ENCODE assay signal across 1 cellular context in genomic region chr3:196207833-196208607, GRCh38.
TF ChIP-seq lines count a peak whose summit lies in the region.

No MANE protein-coding gene starts in this region.

TF ChIP-seq in K562, 482 proteins besides CTCF, POLR2A, EP300 and RAD21 (continued from another document and continues in another):
- TF ChIP-seq ZNF253 (CRISPR knock-in tag; conservative IDR thresholded peaks at IDR 0.05) (no peak), HDAC1 (IDR thresholded peaks at IDR 0.05) (peak in 1 of 2 experiments; percentile 55; a peak in 2 of 4 replicates), CCNT2 (IDR thresholded peaks at IDR 0.05; ENCODE audit: borderline replicate concordance, extremely low read depth, insufficient read length, low read depth, low read length) (no peak), CHAMP1 (IDR thresholded peaks at IDR 0.05) (no peak), POLR3A (IDR thresholded peaks at IDR 0.05; ENCODE audit: borderline replicate concordance, extremely low read depth, insufficient read depth, insufficient read length) (no peak), DPF2 (IDR thresholded peaks at IDR 0.05) (0 out of 2 replicates have a peak, but pooled peaks have one; percentile 30), SUPT5H (IDR thresholded peaks at IDR 0.05) (peak; percentile 55; the same call in 1 of the 2 replicates), CHD1 (IDR thresholded peaks at IDR 0.05; ENCODE audit: low read length) (peak; percentile 84), MYNN (IDR thresholded peaks at IDR 0.05) (no peak), MYNN (CRISPR knock-in tag; IDR thresholded peaks at IDR 0.05) (no peak), ZNF324 (CRISPR knock-in tag; IDR thresholded peaks at IDR 0.05) (no peak), UBTF (IDR thresholded peaks at IDR 0.05; ENCODE audit: borderline replicate concordance in 1 of 2, low read depth in 2 of 2, low read length in 2 of 2) (no peak), PHF8 (IDR thresholded peaks at IDR 0.05; ENCODE audit: borderline replicate concordance, low read length) (peak; percentile 40; the same call in 1 of the 2 replicates), ASH1L (IDR thresholded peaks at IDR 0.05; ENCODE audit: borderline replicate concordance, low read depth, partially characterized antibody) (no peak), LCOR (CRISPR knock-in tag; IDR thresholded peaks at IDR 0.05) (peak; percentile 53; the same call in 1 of the 2 replicates), ZNF75A (CRISPR knock-in tag; IDR thresholded peaks at IDR 0.05) (no peak), MAFK (IDR thresholded peaks at IDR 0.05; ENCODE audit: low read length) (no peak), ZBTB5 (IDR thresholded peaks at IDR 0.05) (no peak), ZNF57 (CRISPR knock-in tag; IDR thresholded peaks at IDR 0.05) (no peak), CREB1 (IDR thresholded peaks at IDR 0.05) (no peak), CREB1 (CRISPR knock-in tag; IDR thresholded peaks at IDR 0.05) (no peak; the same call in 1 of the 2 replicates), ETV6 (IDR thresholded peaks at IDR 0.05; ENCODE audit: borderline replicate concordance in 1 of 2, low read depth in 2 of 2, low read length in 1 of 2) (no peak), ETV6 (CRISPR knock-in tag; IDR thresholded peaks at IDR 0.05; ENCODE audit: borderline replicate concordance) (no peak), NFIC (IDR thresholded peaks at IDR 0.05) (no peak), KLF1 (tag; IDR thresholded peaks at IDR 0.05) (no peak), KLF13 (tag; IDR thresholded peaks at IDR 0.05; ENCODE audit: borderline replicate concordance, low read depth) (no peak), SRF (CRISPR knock-in tag; IDR thresholded peaks at IDR 0.05) (no peak), ZMIZ1 (IDR thresholded peaks at IDR 0.05; ENCODE audit: low read depth in 2 of 2, low read length in 2 of 2) (no peak), ZBTB1 (CRISPR knock-in tag; IDR thresholded peaks at IDR 0.05; ENCODE audit: borderline replicate concordance, low read depth) (no peak), FOXK1 (CRISPR knock-in tag; IDR thresholded peaks at IDR 0.05; ENCODE audit: borderline replicate concordance) (no peak), MIER1 (IDR thresholded peaks at IDR 0.05; ENCODE audit: low read depth) (peak; percentile 33; the same call in 1 of the 2 replicates), NUFIP1 (IDR thresholded peaks at IDR 0.05; ENCODE audit: partially characterized antibody) (no peak), POLR2AphosphoS5 (IDR thresholded peaks at IDR 0.05; ENCODE audit: control insufficient read depth, insufficient read depth, low read depth, low read length) (no peak), POLR2AphosphoS2 (IDR thresholded peaks at IDR 0.05; ENCODE audit: low read length) (no peak), RFX5 (IDR thresholded peaks at IDR 0.05; ENCODE audit: low read depth, low read length) (no peak), SMARCE1 (IDR thresholded peaks at IDR 0.05) (peak; percentile 63; the same call in 1 of the 2 replicates), EP400 (IDR thresholded peaks at IDR 0.05) (no peak), ATF6 (CRISPR knock-in tag; IDR thresholded peaks at IDR 0.05) (no peak), ZNF785 (CRISPR knock-in tag; IDR thresholded peaks at IDR 0.05) (no peak), SIRT6 (IDR thresholded peaks at IDR 0.05; ENCODE audit: low read depth, low read length) (no peak), RAD51 (IDR thresholded peaks at IDR 0.05; ENCODE audit: borderline replicate concordance, low read depth) (no peak), SAP30 (IDR thresholded peaks at IDR 0.05; ENCODE audit: borderline replicate concordance, insufficient read depth, low read depth, low read length, poor library complexity, severe bottlenecking) (no peak), RCOR1 (IDR thresholded peaks at IDR 0.05; ENCODE audit: borderline replicate concordance in 1 of 2, low read depth in 2 of 2, low read length in 2 of 2) (no peak), RBM15 (IDR thresholded peaks at IDR 0.05; ENCODE audit: insufficient read depth, low read length) (no peak), POLR2H (tag; IDR thresholded peaks at IDR 0.05; ENCODE audit: low read depth) (no peak), GATA2 (CRISPR knock-in tag; IDR thresholded peaks at IDR 0.05) (no peak)
- TF ChIP-seq, protein P1, sequence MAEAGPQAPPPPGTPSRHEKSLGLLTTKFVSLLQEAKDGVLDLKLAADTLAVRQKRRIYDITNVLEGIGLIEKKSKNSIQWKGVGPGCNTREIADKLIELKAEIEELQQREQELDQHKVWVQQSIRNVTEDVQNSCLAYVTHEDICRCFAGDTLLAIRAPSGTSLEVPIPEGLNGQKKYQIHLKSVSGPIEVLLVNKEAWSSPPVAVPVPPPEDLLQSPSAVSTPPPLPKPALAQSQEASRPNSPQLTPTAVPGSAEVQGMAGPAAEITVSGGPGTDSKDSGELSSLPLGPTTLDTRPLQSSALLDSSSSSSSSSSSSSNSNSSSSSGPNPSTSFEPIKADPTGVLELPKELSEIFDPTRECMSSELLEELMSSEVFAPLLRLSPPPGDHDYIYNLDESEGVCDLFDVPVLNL (CRISPR knock-in tag; IDR thresholded peaks at IDR 0.05; ENCODE audit: low read depth) = no peak
- TF ChIP-seq, protein P2, sequence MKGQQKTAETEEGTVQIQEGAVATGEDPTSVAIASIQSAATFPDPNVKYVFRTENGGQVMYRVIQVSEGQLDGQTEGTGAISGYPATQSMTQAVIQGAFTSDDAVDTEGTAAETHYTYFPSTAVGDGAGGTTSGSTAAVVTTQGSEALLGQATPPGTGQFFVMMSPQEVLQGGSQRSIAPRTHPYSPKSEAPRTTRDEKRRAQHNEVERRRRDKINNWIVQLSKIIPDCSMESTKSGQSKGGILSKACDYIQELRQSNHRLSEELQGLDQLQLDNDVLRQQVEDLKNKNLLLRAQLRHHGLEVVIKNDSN (CRISPR knock-in tag; IDR thresholded peaks at IDR 0.05) = peak; percentile 84
- TF ChIP-seq, protein P3, sequence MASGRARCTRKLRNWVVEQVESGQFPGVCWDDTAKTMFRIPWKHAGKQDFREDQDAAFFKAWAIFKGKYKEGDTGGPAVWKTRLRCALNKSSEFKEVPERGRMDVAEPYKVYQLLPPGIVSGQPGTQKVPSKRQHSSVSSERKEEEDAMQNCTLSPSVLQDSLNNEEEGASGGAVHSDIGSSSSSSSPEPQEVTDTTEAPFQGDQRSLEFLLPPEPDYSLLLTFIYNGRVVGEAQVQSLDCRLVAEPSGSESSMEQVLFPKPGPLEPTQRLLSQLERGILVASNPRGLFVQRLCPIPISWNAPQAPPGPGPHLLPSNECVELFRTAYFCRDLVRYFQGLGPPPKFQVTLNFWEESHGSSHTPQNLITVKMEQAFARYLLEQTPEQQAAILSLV (tag; IDR thresholded peaks at IDR 0.05) = no peak
- TF ChIP-seq, protein P4, sequence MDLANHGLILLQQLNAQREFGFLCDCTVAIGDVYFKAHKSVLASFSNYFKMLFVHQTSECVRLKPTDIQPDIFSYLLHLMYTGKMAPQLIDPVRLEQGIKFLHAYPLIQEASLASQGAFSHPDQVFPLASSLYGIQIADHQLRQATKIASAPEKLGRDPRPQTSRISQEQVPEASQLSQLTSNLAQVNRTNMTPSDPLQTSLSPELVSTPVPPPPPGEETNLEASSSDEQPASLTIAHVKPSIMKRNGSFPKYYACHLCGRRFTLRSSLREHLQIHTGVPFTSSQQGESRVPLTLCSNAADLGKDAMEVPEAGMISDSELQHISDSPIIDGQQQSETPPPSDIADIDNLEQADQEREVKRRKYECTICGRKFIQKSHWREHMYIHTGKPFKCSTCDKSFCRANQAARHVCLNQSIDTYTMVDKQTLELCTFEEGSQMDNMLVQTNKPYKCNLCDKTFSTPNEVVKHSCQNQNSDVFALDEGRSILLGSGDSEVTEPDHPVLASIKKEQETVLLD (IDR thresholded peaks at IDR 0.05) = no peak
- TF ChIP-seq, protein P5, sequence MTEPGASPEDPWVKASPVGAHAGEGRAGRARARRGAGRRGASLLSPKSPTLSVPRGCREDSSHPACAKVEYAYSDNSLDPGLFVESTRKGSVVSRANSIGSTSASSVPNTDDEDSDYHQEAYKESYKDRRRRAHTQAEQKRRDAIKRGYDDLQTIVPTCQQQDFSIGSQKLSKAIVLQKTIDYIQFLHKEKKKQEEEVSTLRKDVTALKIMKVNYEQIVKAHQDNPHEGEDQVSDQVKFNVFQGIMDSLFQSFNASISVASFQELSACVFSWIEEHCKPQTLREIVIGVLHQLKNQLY (CRISPR knock-in tag; conservative IDR thresholded peaks at IDR 0.05) = no peak
